19 cellular contexts compared by ENCODE assay signal in genomic region chr1:107739651-107740050, GRCh38.
DNase-seq lines count a peak whose midpoint lies in the region; ATAC-seq and TF ChIP-seq lines count a peak whose summit lies in the region.
"Had no signal": no experiment of that assay in that cellular context is flagged by ENCODE, and none has a peak within 500 bp of the region (broad histone marks: within the 10 kb centered on the region; RNA-seq: fewer than 3 reads in every experiment).

No MANE protein-coding gene starts in this region.

- H3K27ac Mint-ChIP-seq in memory B cell, result peak overlapping the region; percentile 91
- H3K27ac Mint-ChIP-seq in activated T-helper 17 cell treated with anti-CD3 and anti-CD28 coated beads, Interleukin-2, amount 50 U/mL, for 72 hours, result no peak overlapping the region
- H3K27ac Mint-ChIP-seq: activated CD8-positive, alpha-beta memory T cell treated with anti-CD3 and anti-CD28 coated beads, Interleukin-2, amount 10 ng/mL, durations not matched to agents 7 days and 5 days; CD4-positive, alpha-beta T cell; effector memory CD8-positive, alpha-beta T cell had no signal

- H3K36me3 Mint-ChIP-seq in memory B cell, result peaks cover 17% of the 10 kb centered on the region
- H3K36me3 Mint-ChIP-seq in activated T-helper 17 cell treated with anti-CD3 and anti-CD28 coated beads, Interleukin-2, amount 50 U/mL, for 72 hours (ENCODE audit: low read depth), result peaks cover 16% of the 10 kb centered on the region
- H3K36me3 Mint-ChIP-seq: activated CD8-positive, alpha-beta memory T cell treated with anti-CD3 and anti-CD28 coated beads, Interleukin-2, amount 10 ng/mL, durations not matched to agents 7 days and 5 days had no signal

- H3K4me3 Mint-ChIP-seq in memory B cell, result no peak overlapping the region
- H3K4me3 Mint-ChIP-seq in activated T-helper 17 cell treated with anti-CD3 and anti-CD28 coated beads, Interleukin-2, amount 50 U/mL, for 72 hours, result no peak overlapping the region
- H3K4me3 Mint-ChIP-seq: activated CD8-positive, alpha-beta memory T cell treated with anti-CD3 and anti-CD28 coated beads, Interleukin-2, amount 10 ng/mL, durations not matched to agents 7 days and 5 days; CD4-positive, alpha-beta T cell; effector memory CD8-positive, alpha-beta T cell had no signal

- ATAC-seq in memory B cell (ENCODE audit: low read depth) (no peak), left lobe of liver (no peak)
- ATAC-seq in activated T-helper 17 cell treated with anti-CD3 and anti-CD28 coated beads, Interleukin-2, amount 50 U/mL, for 72 hours (replicated peaks), result no peak
- ATAC-seq: activated CD8-positive, alpha-beta memory T cell treated with anti-CD3 and anti-CD28 coated beads, Interleukin-2, amount 10 ng/mL, durations not matched to agents 7 days and 5 days; effector memory CD8-positive, alpha-beta T cell had no signal

- H3K27ac ChIP-seq in VCaP, result peak overlapping the region; percentile 94

- peaks cover 29% of the 10 kb centered on the region for H3K4me1 Mint-ChIP-seq in memory B cell
- no peaks in the 10 kb centered on the region for H3K4me1 Mint-ChIP-seq in activated T-helper 17 cell treated with anti-CD3 and anti-CD28 coated beads, Interleukin-2, amount 50 U/mL, for 72 hours
- H3K4me1 Mint-ChIP-seq: activated CD8-positive, alpha-beta memory T cell treated with anti-CD3 and anti-CD28 coated beads, Interleukin-2, amount 10 ng/mL, durations not matched to agents 7 days and 5 days had no signal

- peak; percentile 2 for TF ChIP-seq CTCF in VCaP (conservative IDR thresholded peaks at IDR 0.05)

- no peaks in the 10 kb centered on the region for H3K27me3 Mint-ChIP-seq in memory B cell
- H3K27me3 Mint-ChIP-seq in activated T-helper 17 cell treated with anti-CD3 and anti-CD28 coated beads, Interleukin-2, amount 50 U/mL, for 72 hours, result no peaks in the 10 kb centered on the region
- H3K27me3 Mint-ChIP-seq: activated CD8-positive, alpha-beta memory T cell treated with anti-CD3 and anti-CD28 coated beads, Interleukin-2, amount 10 ng/mL, durations not matched to agents 7 days and 5 days; CD4-positive, alpha-beta T cell; effector memory CD8-positive, alpha-beta T cell had no signal

- H3K9me3 Mint-ChIP-seq in memory B cell, result no peaks in the 10 kb centered on the region
- no peaks in the 10 kb centered on the region for H3K9me3 Mint-ChIP-seq in activated T-helper 17 cell treated with anti-CD3 and anti-CD28 coated beads, Interleukin-2, amount 50 U/mL, for 72 hours
- H3K9me3 Mint-ChIP-seq: effector memory CD8-positive, alpha-beta T cell had no signal

- DNase-seq in NCI-H146 (lab: John Stamatoyannopoulos, UW), result peak; percentile 7
- DNase-seq in NCI-H146 treated with DMSO at 0.1 percent for 48 hours (lab: John Stamatoyannopoulos, UW; ENCODE audit: unreplicated experiment), result no peak
- no peak for DNase-seq in memory B cell (ENCODE audit: low spot score in 2 of 2)
- DNase-seq in SHP77 treated with DMSO at 0.1 percent for 48 hours (lab: John Stamatoyannopoulos, UW), result no peak
- no peak for DNase-seq in GM19240 (ENCODE audit: insufficient read length, low spot score)
- DNase-seq in left lobe of liver (ENCODE audit: low spot score), result no peak
- DNase-seq: activated CD4-positive, CD25-positive, alpha-beta regulatory T cell treated with anti-CD3 and anti-CD28 coated beads, Interleukin-2, amount 50 U/mL, for 72 hours; activated CD8-positive, alpha-beta memory T cell treated with anti-CD3 and anti-CD28 coated beads, Interleukin-2, amount 10 ng/mL, durations not matched to agents 7 days and 5 days; activated effector memory CD4-positive, alpha-beta T cell treated with anti-CD3 and anti-CD28 coated beads, Interleukin-2, amount 50 U/mL, for 16 hours; CD4-positive, alpha-beta T cell; DND-41; effector memory CD8-positive, alpha-beta T cell; hippocampal formation; left colon; NCI-H1694 treated with DMSO at 0.1 percent for 48 hours; Right ventricle myocardium superior; small intestine had no signal
